ENCODE assay signal across 17 cellular contexts in genomic region chrX:40130207-40130606, GRCh38. TPM values are rescaled to one million over a fixed set of nuclear protein-coding genes. Genes with fewer than 3 reads are reported as not detected.
DNase-seq lines count a peak whose midpoint lies in the region; ATAC-seq, FAIRE-seq and TF ChIP-seq lines count a peak whose summit lies in the region.
"Had no signal": no experiment of that assay in that cellular context is flagged by ENCODE, and none has a peak within 500 bp of the region (broad histone marks: within the 10 kb centered on the region; RNA-seq: fewer than 3 reads in every experiment).

No MANE protein-coding gene starts in this region.

- TF ChIP-seq EP300 in H1 (IDR thresholded peaks at IDR 0.05; ENCODE audit: borderline replicate concordance in 1 of 2, low read depth in 2 of 2, low read length in 2 of 2): no peak
- TF ChIP-seq EP300 in sigmoid colon (IDR thresholded peaks at IDR 0.05): no peak

- TF ChIP-seq CTCF in PC-9 (conservative IDR thresholded peaks at IDR 0.05) (no peak), H1 (IDR thresholded peaks at IDR 0.05; ENCODE audit: control extremely low read depth in 1 of 3, insufficient read depth in 1 of 3, low read depth in 1 of 3, low read length in 3 of 3) (no peak), osteoblast (IDR thresholded peaks at IDR 0.05; ENCODE audit: extremely low read depth, low read depth, low read length) (no peak), sigmoid colon (IDR thresholded peaks at IDR 0.05) (no peak), testis (IDR thresholded peaks at IDR 0.05) (no peak)

- H4K5ac ChIP-seq in H1 (ENCODE audit: insufficient read length, low read depth, low read length): no peak overlapping the region

- H2BK15ac ChIP-seq in H1 (ENCODE audit: low read length): no peak overlapping the region

- no peak overlapping the region for H3K4me3 ChIP-seq in PC-9
- H3K4me3 ChIP-seq in H1 (ENCODE audit: extremely low read depth in 1 of 4, insufficient read depth in 2 of 4, low read depth in 3 of 4, low read length in 4 of 4): no peak overlapping the region
- no peak overlapping the region for H3K4me3 ChIP-seq in osteoblast (ENCODE audit: insufficient read depth, low read length)
- H3K4me3 ChIP-seq in sigmoid colon: no peak overlapping the region
- H3K4me3 ChIP-seq in testis: no peak overlapping the region

- no peak overlapping the region for H3K56ac ChIP-seq in H1 (replicated peaks; ENCODE audit: insufficient read length, low read depth, low read length)

- TF ChIP-seq RAD21 in H1 (IDR thresholded peaks at IDR 0.05 in 1 of 2, conservative IDR thresholded peaks at IDR 0.05 in 1 of 2; ENCODE audit: low read depth in 2 of 2, low read length in 2 of 2): no peak

- peak overlapping the region; percentile 43; the same call in 1 of the 2 replicates for H2BK12ac ChIP-seq in H1 (ENCODE audit: low read depth, low read length)

- no peak for FAIRE-seq in H1 (lab: Jason Lieb, UNC)

- CTCF ChIA-PET in PC-9 (lab: Charles Lee): no interaction called here
- CTCF ChIA-PET in H1 (lab: Charles Lee; ENCODE audit: partially characterized antibody): no interaction called here

- intact Hi-C loops in PC-9 (cut with micrococcal nuclease; ENCODE audit: unreplicated experiment): no loop called here
- intact Hi-C loops in sigmoid colon (cut with DNase I): no loop called here
- intact Hi-C loops in testis (cut with DNase I; ENCODE audit: low total_unique reads): no loop called here

- H2BK5ac ChIP-seq in H1 (ENCODE audit: low read depth, low read length): no peak overlapping the region

- H3K27ac ChIP-seq in PC-9 (no peak overlapping the region), H1 (ENCODE audit: low read depth, low read length) (no peak overlapping the region), osteoblast (ENCODE audit: low read depth, low read length) (no peak overlapping the region), sigmoid colon (no peak overlapping the region), testis (no peak overlapping the region)

- H3K23me2 ChIP-seq in H1 (ENCODE audit: low read depth, low read length): no peaks in the 10 kb centered on the region

- H3K9me3 ChIP-seq in PC-9 (ENCODE audit: insufficient read depth, low read depth) (no peaks in the 10 kb centered on the region), H1 (ENCODE audit: insufficient read depth in 2 of 2, low read depth in 1 of 2, low read length in 1 of 2) (no peaks in the 10 kb centered on the region), osteoblast (ENCODE audit: low read depth, low read length) (no peaks in the 10 kb centered on the region), sigmoid colon (no peaks in the 10 kb centered on the region), testis (no peaks in the 10 kb centered on the region)

- H3K9me2 ChIP-seq in PC-9 (ENCODE audit: insufficient read depth): no peaks in the 10 kb centered on the region

- ATAC-seq in HG03175 (IDR thresholded peaks at IDR 0.05; ENCODE audit: unreplicated experiment): no peak

- no peaks in the 10 kb centered on the region for H3K79me1 ChIP-seq in H1 (ENCODE audit: low read depth, low read length)

- H3F3A ChIP-seq in PC-9 (ENCODE audit: insufficient read depth, low read depth): no peaks in the 10 kb centered on the region

- no peak overlapping the region for H2AK5ac ChIP-seq in H1 (ENCODE audit: low read depth, low read length)

- H3K23ac ChIP-seq in H1 (ENCODE audit: insufficient read length): no peak overlapping the region

- no peak overlapping the region for H4K91ac ChIP-seq in H1 (replicated peaks; ENCODE audit: insufficient read length, low read length)

- H3K79me2 ChIP-seq in PC-9 (ENCODE audit: low read depth) (no peaks in the 10 kb centered on the region), H1 (ENCODE audit: control insufficient read depth in 1 of 2, insufficient read depth in 2 of 2, low read length in 2 of 2) (no peaks in the 10 kb centered on the region; a peak in 1 of 4 replicates), osteoblast (ENCODE audit: insufficient read depth, low read length) (no peaks in the 10 kb centered on the region)

- H3K36me3 ChIP-seq in PC-9 (ENCODE audit: low read depth) (no peaks in the 10 kb centered on the region), H1 (ENCODE audit: control insufficient read depth in 2 of 4, insufficient read depth in 4 of 4, low read length in 3 of 4) (no peaks in the 10 kb centered on the region), osteoblast (ENCODE audit: insufficient read depth, low read length) (no peaks in the 10 kb centered on the region), sigmoid colon (no peaks in the 10 kb centered on the region), testis (ENCODE audit: low read depth, missing control alignments) (no peaks in the 10 kb centered on the region)

- no peak overlapping the region for H2BK20ac ChIP-seq in H1 (ENCODE audit: low read length)

- in situ Hi-C loops in Caki2 (cut with HindIII; ENCODE audit: low pct_unique_long_range_greater_than_20kb, low sequenced_read_pairs): no loop called here

- H3K14ac ChIP-seq in H1 (ENCODE audit: insufficient read length): no peak overlapping the region

- TF ChIP-seq POLR2A in H1 (IDR thresholded peaks at IDR 0.05; ENCODE audit: control extremely low read depth in 1 of 2, low read depth in 2 of 2, low read length in 2 of 2) (no peak), sigmoid colon (IDR thresholded peaks at IDR 0.05) (no peak), testis (IDR thresholded peaks at IDR 0.05) (no peak)

- no peak overlapping the region for H3K18ac ChIP-seq in H1 (ENCODE audit: extremely low read depth, low read length)

- 0 out of 2 replicates have a peak overlapping the region, but pooled peaks have one; percentile 31 for H3K4me2 ChIP-seq in PC-9
- no peak overlapping the region for H3K4me2 ChIP-seq in H1 (ENCODE audit: insufficient read depth in 1 of 2, low read depth in 2 of 2, low read length in 2 of 2)
- no peak overlapping the region for H3K4me2 ChIP-seq in osteoblast (ENCODE audit: insufficient read depth, low read length)

- DNase-seq in Caki2 (ENCODE audit: low read depth) (peak; percentile 49), PC-9 (peak in 1 of 2 experiments; percentile 77), H1 (ENCODE audit: low read depth in 1 of 2, low spot score in 2 of 2) (no peak), osteoblast (ENCODE audit: insufficient read length, low spot score, missing footprints) (peak; percentile 93), Kasumi-1 (lab: John Stamatoyannopoulos, UW) (no peak), sigmoid colon (no peak), testis (no peak)
- DNase-seq: activated CD4-positive, alpha-beta T cell treated with anti-CD3 and anti-CD28 coated beads for 1 hour; activated T-cell treated with anti-CD3 and anti-CD28 coated beads, Interleukin-2, amount 50 U/mL, for 48 hours; anterior cingulate cortex; CD4-positive, alpha-beta memory T cell; hypothalamus; midbrain; NCI-H2171 treated with DMSO at 0.1 percent for 48 hours; stimulated activated CD4-positive, alpha-beta T cell treated with anti-CD3 and anti-CD28 coated beads, Interleukin-4, amount 100 ng/mL, for 1 hour; stimulated activated naive CD4-positive, alpha-beta T cell had no signal

- H3K4ac ChIP-seq in H1 (replicated peaks; ENCODE audit: insufficient read length, low read depth, low read length): no peak overlapping the region

- H3K9ac ChIP-seq in H1 (replicated peaks in 1 of 4; ENCODE audit: extremely low read depth in 1 of 4, low read depth in 3 of 4, low read length in 3 of 4): no peak overlapping the region

- WGBS in H1 (ENCODE audit: extremely low coverage in 1 of 2, insufficient coverage in 1 of 2, insufficient read length in 1 of 2, insufficient replicate concordance in 2 of 2, low coverage in 1 of 2, low lambda C conversion rate in 2 of 2, missing lambda C conversion rate in 1 of 2), 2 experiments: 86% methylated on average over 6 of the region's 6 CpGs; no CpG with 5 or more reads in 1 of the 2 experiments
- WGBS in sigmoid colon, 2 donors: 95 to 96% methylated on average over 6 of the region's 6 CpGs
- WGBS in testis, 2 donors: 80 to 95% methylated on average over 1 to 4 of the region's 6 CpGs

- no TSS peak for BruUV-seq in PC-9 (replicated peaks; lab: Mats Ljungman, UMichigan)

- H2AFZ ChIP-seq in PC-9: no peak overlapping the region
- no peak overlapping the region for H2AFZ ChIP-seq in H1 (ENCODE audit: low read length)
- H2AFZ ChIP-seq in osteoblast (ENCODE audit: low read length): no peak overlapping the region

- no peak overlapping the region for H4K8ac ChIP-seq in H1 (ENCODE audit: extremely low read depth, insufficient read depth, low read length)

- POLR2A ChIA-PET in PC-9 (lab: Charles Lee; ENCODE audit: unreplicated experiment) (no interaction called here), H1 (lab: Charles Lee; ENCODE audit: partially characterized antibody) (no interaction called here)

- H4K20me1 ChIP-seq in PC-9 (ENCODE audit: insufficient read depth) (no peaks in the 10 kb centered on the region), H1 (replicated peaks in 1 of 2; ENCODE audit: control insufficient read depth in 1 of 2, insufficient read depth in 2 of 2, low read length in 2 of 2) (no peaks in the 10 kb centered on the region), osteoblast (ENCODE audit: insufficient read depth, low read length) (no peaks in the 10 kb centered on the region)

- H3K4me1 ChIP-seq in PC-9 (replicated peaks; ENCODE audit: insufficient read depth) (no peaks in the 10 kb centered on the region; the same call in 1 of the 2 replicates), H1 (replicated peaks in 1 of 4; ENCODE audit: control insufficient read depth in 3 of 4, insufficient read depth in 4 of 4, low read length in 3 of 4) (peaks cover 0 to 8% (median 0%) of the 10 kb centered on the region in 4 experiments; a peak in 3 of 7 replicates), osteoblast (ENCODE audit: insufficient read depth, low read length) (peaks cover 13% of the 10 kb centered on the region), sigmoid colon (peaks cover 0 to 9% (median 4%) of the 10 kb centered on the region in 4 donors), testis (no peaks in the 10 kb centered on the region)

- H3K27me3 ChIP-seq in PC-9 (ENCODE audit: insufficient read depth, low read depth) (no peaks in the 10 kb centered on the region), H1 (replicated peaks in 1 of 4; ENCODE audit: control insufficient read depth in 3 of 4, extremely low read depth in 1 of 4, insufficient read depth in 3 of 4, low read length in 3 of 4) (no peaks in the 10 kb centered on the region), osteoblast (ENCODE audit: insufficient read depth, low read length) (no peaks in the 10 kb centered on the region), sigmoid colon (no peaks in the 10 kb centered on the region), testis (no peaks in the 10 kb centered on the region)

- H2BK120ac ChIP-seq in H1 (replicated peaks; ENCODE audit: low read depth, low read length): no peak overlapping the region

RNA-seq across cellular contexts. Expression of gene BCOR, which starts 32.4 kb away (rescaled TPM):
- 9.9 and 13.9 TPM in 2 replicates for total RNA-seq in Caki2 (2014; rRNA removed; shearing (Covaris generic); ENCODE audit: low replicate concordance)
- 0.68 and 1.5 TPM in 2 replicates for total RNA-seq in PC-9 (2021)
- total RNA-seq in H1 (2021; fragmentation: NEBNext Ultra II Directional; extraction: Animal tissue kit (Norgen Biotek cat#: 25700)): 50.8 and 54.7 TPM in 2 replicates
- 25.0 and 38.7 TPM in 2 replicates for polyA plus RNA-seq in H1 (2011; rRNA removed)
- 23.7 TPM for polyA plus RNA-seq in H1 (2011; cell fraction: cytosol; rRNA removed)
- 71.8 TPM for polyA plus RNA-seq in H1 (2011; cell fraction: nucleus; rRNA removed)
- 30.9 to 39.5 TPM (median 38.0 TPM) in 4 replicates for polyA plus RNA-seq in H1 (2012, experiment 1 of 2)
- polyA plus RNA-seq in H1 (2012, experiment 2 of 2): 13.5 TPM
- 27.2 TPM for polyA plus RNA-seq in H1 (2013, experiment 1 of 2)
- polyA plus RNA-seq in H1 (2013, experiment 2 of 2): 25.2 TPM
- 34.2 and 37.3 TPM in 2 replicates for polyA minus RNA-seq in H1 (2011; rRNA and poly(A)+ RNA removed)
- polyA minus RNA-seq in H1 (2011; cell fraction: cytosol; rRNA and poly(A)+ RNA removed): 61.1 TPM
- 51.4 TPM for polyA minus RNA-seq in H1 (2011; cell fraction: nucleus; rRNA and poly(A)+ RNA removed)
- 14.7 and 14.8 TPM in 2 replicates for total RNA-seq in osteoblast
- total RNA-seq in sigmoid colon: 10 to 100 TPM; 15.8 to 31.6 (median 23.0) TPM
- 10 to 100 TPM in 1 of 3 donors, 1 to 10 TPM in 2; 3.5 to 11.5 (median 3.6) TPM for polyA plus RNA-seq in sigmoid colon
- total RNA-seq in testis: 10 to 100 TPM; 46.8 to 69.6 TPM
- polyA plus RNA-seq in testis (ENCODE audit: insufficient read depth, low read depth, low replicate concordance): 26.4 TPM

Comparison
In these comparisons a context has a peak if more than half of its experiments do, and no peak if none do; other contexts are left out.
1. DNase-seq: peak in Caki2 (single experiment) and osteoblast (single experiment); none in H1 (0 of 2), Kasumi-1 (0 of 2), sigmoid colon (single experiment) and testis (single experiment).